In the genomic region with DNA sequence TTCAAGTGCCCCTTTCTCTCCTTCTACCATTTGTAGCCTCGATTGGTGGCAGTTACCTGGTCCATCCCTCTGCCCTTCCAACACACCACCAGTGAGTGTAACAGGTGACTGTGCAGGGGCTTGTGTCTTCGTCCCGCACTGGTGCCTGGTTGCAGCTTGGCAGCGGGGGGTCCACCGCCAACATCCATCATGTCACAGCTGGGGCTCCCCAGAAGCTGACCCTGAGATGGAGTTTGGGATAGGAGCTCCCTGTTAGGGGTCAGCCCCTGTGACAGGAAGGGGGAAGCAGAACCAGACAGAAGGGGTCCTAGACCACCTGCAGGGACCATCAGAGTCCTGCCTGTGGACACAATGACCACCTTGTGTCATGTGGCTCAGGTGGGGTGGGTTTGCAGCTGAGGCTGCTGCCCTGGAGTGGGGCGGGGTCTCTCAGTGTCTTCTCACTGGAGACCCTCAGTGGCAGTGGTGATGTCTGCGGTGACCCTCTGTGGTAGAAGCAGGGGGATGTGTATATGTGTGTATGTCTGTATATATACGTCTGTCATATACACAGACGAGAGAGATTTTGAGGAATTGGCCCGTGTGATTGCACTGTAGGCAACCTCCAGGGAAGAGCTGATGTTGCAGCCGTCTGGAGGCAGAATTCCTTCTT, we compare ENCODE assay signal across 26 cellular contexts. TPM values are rescaled to one million over a fixed set of nuclear protein-coding genes. Genes with fewer than 3 reads are reported as not detected.
DNase-seq lines count a peak whose midpoint lies in the region; ATAC-seq and TF ChIP-seq lines count a peak whose summit lies in the region.
"Had no signal": no experiment of that assay in that cellular context is flagged by ENCODE, and none has a peak within 500 bp of the region (broad histone marks: within the 10 kb centered on the region; RNA-seq: fewer than 3 reads in every experiment).

No MANE protein-coding gene starts in this region.

- no peaks in the 10 kb centered on the region for H3K36me3 ChIP-seq in right atrium auricular region
- H3K36me3 ChIP-seq in sigmoid colon: no peaks in the 10 kb centered on the region
- H3K36me3 ChIP-seq: esophagus muscularis mucosa, left lung, right lobe of liver, uterus had no signal

- H3K27ac ChIP-seq in right atrium auricular region: no peak overlapping the region
- H3K27ac ChIP-seq in sigmoid colon: no peak overlapping the region
- H3K27ac ChIP-seq: esophagus muscularis mucosa, foreskin keratinocyte, left lung, right lobe of liver, SJSA1, testis, uterus had no signal

- ATAC-seq in left ventricle myocardium superior: no peak
- ATAC-seq in WTC11: no peak
- ATAC-seq: activated CD8-positive, alpha-beta T cell treated with anti-CD3 and anti-CD28 coated beads for 36 hours; foreskin keratinocyte; left lung; naive thymus-derived CD4-positive, alpha-beta T cell; right lobe of liver had no signal

- 86 to 89% methylated on average over 11 of the region's 11 CpGs for WGBS in sigmoid colon, 2 donors

- H3K4me1 Mint-ChIP-seq in WTC11: peaks cover 15% of the 10 kb centered on the region

- no peaks in the 10 kb centered on the region; the same call in 1 of the 2 replicates for H3K27me3 Mint-ChIP-seq in WTC11 (ENCODE audit: low read depth)
- H3K27me3 Mint-ChIP-seq: CD4-positive, alpha-beta T cell had no signal

- no peaks in the 10 kb centered on the region for H3K9me3 ChIP-seq in right atrium auricular region
- H3K9me3 ChIP-seq in sigmoid colon: no peaks in the 10 kb centered on the region
- H3K9me3 ChIP-seq: esophagus muscularis mucosa, left lung, right lobe of liver, testis, uterus had no signal

- no peak for TF ChIP-seq POLR2A in sigmoid colon (IDR thresholded peaks at IDR 0.05)

- DNase-seq in left ventricle myocardium superior (peak; percentile 9), right atrium auricular region (ENCODE audit: low spot score) (no peak), WTC11 (ENCODE audit: low spot score) (no peak), islet precursor cell (peak; percentile 43), sigmoid colon (peak; percentile 59), NCI-H524 (lab: John Stamatoyannopoulos, UW) (no peak)
- DNase-seq in stimulated activated CD4-positive, alpha-beta T cell treated with anti-CD3 and anti-CD28 coated beads, Interleukin-12 subunit alpha, Interleukin-12 subunit beta, amount 100 ng/mL, for 4 hours: no peak
- DNase-seq in activated CD8-positive, alpha-beta memory T cell treated with anti-CD3 and anti-CD28 coated beads, Interleukin-2, amount 50 U/mL, for 48 hours: no peak
- DNase-seq: activated CD8-positive, alpha-beta T cell treated with anti-CD3 and anti-CD28 coated beads for 36 hours; activated T-cell treated with anti-CD3 and anti-CD28 coated beads for 4 hours; amygdala; CD4-positive, alpha-beta T cell; foreskin keratinocyte; hypothalamus; immature natural killer cell; NCI-H146; NCI-H2107; NCI-H774; stimulated activated naive CD4-positive, alpha-beta T cell; testis had no signal

- H3K27me3 ChIP-seq in right atrium auricular region (no peaks in the 10 kb centered on the region), sigmoid colon (no peaks in the 10 kb centered on the region)
- H3K27me3 ChIP-seq: left lung, right lobe of liver, SJSA1, testis, uterus had no signal

- no peaks in the 10 kb centered on the region for H3K36me3 Mint-ChIP-seq in WTC11
- H3K36me3 Mint-ChIP-seq: immature natural killer cell; naive thymus-derived CD4-positive, alpha-beta T cell had no signal

- CTCF ChIA-PET in WTC11 (lab: Charles Lee): interaction anchor here (0.6 to 1.4 kb wide), 4 partner anchors 14 to 138 kb away, joined by 3 to 6 read pairs (median 3); no protein-coding TSS in a partner anchor

- TF ChIP-seq CTCF in right atrium auricular region (IDR thresholded peaks at IDR 0.05) (no peak), WTC11 (IDR thresholded peaks at IDR 0.05) (no peak), sigmoid colon (IDR thresholded peaks at IDR 0.05) (no peak)

- POLR2A ChIA-PET in WTC11 (lab: Charles Lee): no interaction called here

- TF ChIP-seq EP300 in sigmoid colon (IDR thresholded peaks at IDR 0.05): no peak

- no peak overlapping the region for H3K4me3 ChIP-seq in right atrium auricular region
- H3K4me3 ChIP-seq in sigmoid colon: no peak overlapping the region
- H3K4me3 ChIP-seq: esophagus muscularis mucosa, left lung, right lobe of liver, SJSA1, testis, uterus had no signal

- no peak overlapping the region for H3K4me3 Mint-ChIP-seq in WTC11
- H3K4me3 Mint-ChIP-seq: activated CD8-positive, alpha-beta T cell treated with anti-CD3 and anti-CD28 coated beads for 36 hours; CD4-positive, alpha-beta T cell had no signal

- no peaks in the 10 kb centered on the region for H3K9me3 Mint-ChIP-seq in WTC11
- H3K9me3 Mint-ChIP-seq: activated CD8-positive, alpha-beta T cell treated with anti-CD3 and anti-CD28 coated beads for 36 hours; CD4-positive, alpha-beta T cell; immature natural killer cell had no signal

- intact Hi-C loops in left ventricle myocardium superior (cut with micrococcal nuclease) (no loop called here), sigmoid colon (cut with DNase I) (loop anchor here (10.0 kb wide), 1 partner anchor 503 kb away; the partner anchor contains the start of gene PEX10)

- H3K27ac Mint-ChIP-seq in WTC11: peak overlapping the region; percentile 84; the same call in 1 of the 2 replicates
- H3K27ac Mint-ChIP-seq: activated CD8-positive, alpha-beta T cell treated with anti-CD3 and anti-CD28 coated beads for 36 hours; CD4-positive, alpha-beta T cell; naive thymus-derived CD4-positive, alpha-beta T cell had no signal

- H3K4me1 ChIP-seq in right atrium auricular region (peaks cover 0 to 22% of the 10 kb centered on the region in 2 donors), sigmoid colon (peaks cover 0 to 23% (median 21%) of the 10 kb centered on the region in 4 donors)

TF ChIP-seq in WTC11, 78 proteins besides CTCF, POLR2A, EP300 and RAD21:
- TF ChIP-seq GTF2I (CRISPR knock-in tag; conservative IDR thresholded peaks at IDR 0.05): no peak
- no peak for TF ChIP-seq NR3C1 (CRISPR knock-in tag; conservative IDR thresholded peaks at IDR 0.05; ENCODE audit: low read depth)
- no peak for TF ChIP-seq ZNF138 (CRISPR knock-in tag; conservative IDR thresholded peaks at IDR 0.05)
- no peak for TF ChIP-seq TEAD4 (CRISPR knock-in tag; IDR thresholded peaks at IDR 0.05)
- no peak for TF ChIP-seq TP53 (CRISPR knock-in tag; IDR thresholded peaks at IDR 0.05)
- TF ChIP-seq, protein P1, sequence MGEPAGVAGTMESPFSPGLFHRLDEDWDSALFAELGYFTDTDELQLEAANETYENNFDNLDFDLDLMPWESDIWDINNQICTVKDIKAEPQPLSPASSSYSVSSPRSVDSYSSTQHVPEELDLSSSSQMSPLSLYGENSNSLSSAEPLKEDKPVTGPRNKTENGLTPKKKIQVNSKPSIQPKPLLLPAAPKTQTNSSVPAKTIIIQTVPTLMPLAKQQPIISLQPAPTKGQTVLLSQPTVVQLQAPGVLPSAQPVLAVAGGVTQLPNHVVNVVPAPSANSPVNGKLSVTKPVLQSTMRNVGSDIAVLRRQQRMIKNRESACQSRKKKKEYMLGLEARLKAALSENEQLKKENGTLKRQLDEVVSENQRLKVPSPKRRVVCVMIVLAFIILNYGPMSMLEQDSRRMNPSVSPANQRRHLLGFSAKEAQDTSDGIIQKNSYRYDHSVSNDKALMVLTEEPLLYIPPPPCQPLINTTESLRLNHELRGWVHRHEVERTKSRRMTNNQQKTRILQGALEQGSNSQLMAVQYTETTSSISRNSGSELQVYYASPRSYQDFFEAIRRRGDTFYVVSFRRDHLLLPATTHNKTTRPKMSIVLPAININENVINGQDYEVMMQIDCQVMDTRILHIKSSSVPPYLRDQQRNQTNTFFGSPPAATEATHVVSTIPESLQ (CRISPR knock-in tag; IDR thresholded peaks at IDR 0.05): no peak

RNA-seq across cellular contexts. Expression of gene CALML6, which starts 3.5 kb away (rescaled TPM):
- total RNA-seq in left ventricle myocardium superior: not detected
- not detected for total RNA-seq in right atrium auricular region
- 0.87 to 2.1 TPM (median 1.9 TPM) in 3 replicates for total RNA-seq in WTC11 (2021)
- under 1 TPM in 1 of 4 donors, not detected in 3; 0.36 TPM for total RNA-seq in sigmoid colon
- under 1 TPM in 1 of 3 donors, not detected in 2; 0.36 TPM for polyA plus RNA-seq in sigmoid colon
- total RNA-seq: esophagus muscularis mucosa, foreskin keratinocyte, SJSA1 had no signal
- polyA plus RNA-seq: immature natural killer cell; naive thymus-derived CD4-positive, alpha-beta T cell had no signal

RNA-seq across cellular contexts. Expression of gene TMEM52, which starts 7.6 kb away (rescaled TPM):
- total RNA-seq in left ventricle myocardium superior (1.7 TPM), right atrium auricular region (1 to 10 TPM in 1 of 2 donors, under 1 TPM in 1; 0.51 to 1.8 TPM), WTC11 (2021) (15.0 to 21.9 TPM (median 20.0 TPM) in 3 replicates), sigmoid colon (1 to 10 TPM in 2 of 4 donors, not detected in 2; 1.1 to 3.5 TPM)
- 1 to 10 TPM; 1.2 to 5.5 (median 2.1) TPM for polyA plus RNA-seq in sigmoid colon

RNA-seq across cellular contexts. Expression of gene GNB1, which starts 20.6 kb away (rescaled TPM):
- total RNA-seq in left ventricle myocardium superior (172 TPM), right atrium auricular region (10 to 100 TPM; 69.9 to 91.6 TPM), WTC11 (2021) (339 to 383 TPM (median 360 TPM) in 3 replicates), sigmoid colon (100 to 1,000 TPM; 119 to 157 (median 145) TPM)
- 100 to 1,000 TPM; 163 to 197 (median 193) TPM for polyA plus RNA-seq in sigmoid colon

Comparison
In these comparisons a context has a peak if more than half of its experiments do, and no peak if none do; other contexts are left out.
1. DNase-seq: peak in left ventricle myocardium superior (single experiment), islet precursor cell (single experiment) and sigmoid colon (single experiment); none in right atrium auricular region (single experiment), WTC11 (single experiment), stimulated activated CD4-positive, alpha-beta T cell treated with anti-CD3 and anti-CD28 coated beads, Interleukin-12 subunit alpha, Interleukin-12 subunit beta, amount 100 ng/mL, for 4 hours (single experiment), NCI-H524 (0 of 2) and activated CD8-positive, alpha-beta memory T cell treated with anti-CD3 and anti-CD28 coated beads, Interleukin-2, amount 50 U/mL, for 48 hours (single experiment).